ENCODE assay signal across 8 cellular contexts in genomic region chr10:16777473-16778370, GRCh38. TPM values are rescaled to one million over a fixed set of nuclear protein-coding genes. Genes with fewer than 3 reads are reported as not detected.
DNase-seq lines count a peak whose midpoint lies in the region; ATAC-seq, FAIRE-seq and TF ChIP-seq lines count a peak whose summit lies in the region.

No MANE protein-coding gene starts in this region.

- 18 to 48% methylated on average over 5 to 7 of the region's 7 CpGs for WGBS in transverse colon (ENCODE audit: low coverage in 1 of 2), 2 donors

- H3K27me3 ChIP-seq in NT2/D1 (ENCODE audit: insufficient read depth, insufficient read length) (no peaks in the 10 kb centered on the region), bronchial epithelial cell (ENCODE audit: control insufficient read depth, insufficient read depth, low read length) (no peaks in the 10 kb centered on the region), transverse colon (no peaks in the 10 kb centered on the region)

- H3K4me1 ChIP-seq in NT2/D1 (ENCODE audit: insufficient read depth, insufficient read length) (no peaks in the 10 kb centered on the region), transverse colon (peaks cover 0 to 13% (median 1%) of the 10 kb centered on the region in 4 donors)

- no peak overlapping the region for H3K4me3 ChIP-seq in AG09309 (ENCODE audit: control insufficient read depth, low read depth, low read length)
- no peak overlapping the region for H3K4me3 ChIP-seq in NT2/D1 (ENCODE audit: insufficient read length, low read depth)
- no peak overlapping the region for H3K4me3 ChIP-seq in bronchial epithelial cell (ENCODE audit: low read depth, low read length)
- H3K4me3 ChIP-seq in transverse colon = no peak overlapping the region

- in situ Hi-C loops in transverse colon (cut with MboI; ENCODE audit: low pct_ligation_motif_present in 1 of 4, low pct_unique_long_range_greater_than_20kb in 1 of 4, low sequenced_read_pairs in 3 of 4) = loop anchor here in 3 of 4 donors (10.0 to 25.0 kb wide), 2 partner anchors 873 to 890 kb away; no protein-coding TSS in a partner anchor

- H3K9me3 ChIP-seq in NT2/D1 (ENCODE audit: insufficient read depth, low read length) (no peaks in the 10 kb centered on the region), transverse colon (no peaks in the 10 kb centered on the region)

- peak; percentile 56 for TF ChIP-seq CTCF in AG09309 (IDR thresholded peaks at IDR 0.05; ENCODE audit: control insufficient read depth, insufficient read depth, low read depth, low read length, missing control alignments)
- TF ChIP-seq CTCF in GM12872 (IDR thresholded peaks at IDR 0.05; ENCODE audit: insufficient read depth, low read depth, low read length) = peak; percentile 59
- peak; percentile 57 for TF ChIP-seq CTCF in bronchial epithelial cell (IDR thresholded peaks at IDR 0.05; ENCODE audit: insufficient read depth, low read length, severe bottlenecking)
- TF ChIP-seq CTCF in transverse colon (IDR thresholded peaks at IDR 0.05) = peak; percentile 76 to 82 (median 79)

- peak; percentile 5 for DNase-seq in AG09309 (ENCODE audit: low read depth)
- peak; percentile 6 for DNase-seq in HPDE6-E6E7 (ENCODE audit: extremely low spot score)
- peak; percentile 28 for DNase-seq in NT2/D1 (ENCODE audit: low read depth, low spot score)
- DNase-seq in bronchial epithelial cell (ENCODE audit: low read depth) = peak; percentile 42
- DNase-seq in left colon = no peak
- DNase-seq in transverse colon = no peak

- no peak overlapping the region for H3K9ac ChIP-seq in NT2/D1 (ENCODE audit: insufficient read length, low read depth)

- no peak for FAIRE-seq in bronchial epithelial cell (lab: Jason Lieb, UNC)

- TF ChIP-seq EP300 in transverse colon (IDR thresholded peaks at IDR 0.05; ENCODE audit: low read depth) = no peak

- peak overlapping the region in 1 of 4 donors; percentile 71 for H3K27ac ChIP-seq in transverse colon

- peaks cover 12% of the 10 kb centered on the region for H3K36me3 ChIP-seq in NT2/D1 (ENCODE audit: insufficient read depth, insufficient read length, low read length)
- peaks cover 3% of the 10 kb centered on the region for H3K36me3 ChIP-seq in bronchial epithelial cell (ENCODE audit: control insufficient read depth, insufficient read depth, low read length)
- no peaks in the 10 kb centered on the region for H3K36me3 ChIP-seq in transverse colon

- intact Hi-C loops in left colon (cut with DNase I, micrococcal nuclease) (no loop called here), transverse colon (cut with DNase I; ENCODE audit: low total_unique reads) (loop anchor here (10.0 kb wide), 1 partner anchor 873 kb away; no protein-coding TSS in a partner anchor)

- ATAC-seq in left colon (peak; percentile 93), GM19455 (IDR thresholded peaks at IDR 0.05; ENCODE audit: unreplicated experiment) (no peak)

- no peak for TF ChIP-seq POLR2A in transverse colon (IDR thresholded peaks at IDR 0.05)

RNA-seq across cellular contexts. Expression of gene RSU1, which starts 39.5 kb away (rescaled TPM):
- total RNA-seq in bronchial epithelial cell (25.0 and 30.0 TPM in 2 replicates), left colon (10 to 100 TPM; 79.7 to 87.5 TPM), transverse colon (100 to 1,000 TPM in 1 of 4 donors, 10 to 100 TPM in 3; 25.9 to 132 (median 67.0) TPM)

Comparison
In these comparisons a context has a peak if more than half of its experiments do, and no peak if none do; other contexts are left out.
1. DNase-seq: peak in AG09309 (single experiment), HPDE6-E6E7 (single experiment), NT2/D1 (single experiment) and bronchial epithelial cell (single experiment); none in left colon (0 of 2) and transverse colon (single experiment).
2. Peak in every context shown above with its lines, with median percentiles within 50 percentile points of each other: CTCF ChIP-seq.